ENCODE assay signal across 14 cellular contexts in genomic region chr19:45599286-45599685, GRCh38. TPM values are rescaled to one million over a fixed set of nuclear protein-coding genes. Genes with fewer than 3 reads are reported as not detected.
DNase-seq lines count a peak whose midpoint lies in the region; ATAC-seq and TF ChIP-seq lines count a peak whose summit lies in the region.
"Had no signal": no experiment of that assay in that cellular context is flagged by ENCODE, and none has a peak within 500 bp of the region (broad histone marks: within the 10 kb centered on the region; RNA-seq: fewer than 3 reads in every experiment).

No MANE protein-coding gene starts in this region.

- H3K27me3 Mint-ChIP-seq in activated CD4-positive, alpha-beta memory T cell treated with anti-CD3 and anti-CD28 coated beads, Interleukin-2, amount 10 ng/mL, durations not matched to agents 7 days and 5 days: peaks cover 79% of the 10 kb centered on the region

- H3K36me3 ChIP-seq in psoas muscle (ENCODE audit: insufficient read depth in 1 of 2, low read depth in 1 of 2): no peaks in the 10 kb centered on the region
- H3K36me3 ChIP-seq: prostate gland had no signal

- H3K4me1 Mint-ChIP-seq in activated CD4-positive, alpha-beta memory T cell treated with anti-CD3 and anti-CD28 coated beads, Interleukin-2, amount 10 ng/mL, durations not matched to agents 7 days and 5 days: peaks cover 22% of the 10 kb centered on the region

- H3K4me1 ChIP-seq in psoas muscle: peaks cover 7% of the 10 kb centered on the region
- H3K4me1 ChIP-seq: prostate gland had no signal

- TF ChIP-seq CTCF in coronary artery (IDR thresholded peaks at IDR 0.05) (no peak), psoas muscle (IDR thresholded peaks at IDR 0.05) (no peak)

- H3K4me3 ChIP-seq in coronary artery (peak overlapping the region; percentile 35), psoas muscle (peak overlapping the region; percentile 65)
- H3K4me3 ChIP-seq: hepatocyte, prostate gland had no signal

- peak in 1 of 4 donors; percentile 26 for ATAC-seq in psoas muscle

- no peaks in the 10 kb centered on the region for H3K9me3 Mint-ChIP-seq in activated CD4-positive, alpha-beta memory T cell treated with anti-CD3 and anti-CD28 coated beads, Interleukin-2, amount 10 ng/mL, durations not matched to agents 7 days and 5 days
- H3K9me3 Mint-ChIP-seq: activated T-cell treated with anti-CD3 and anti-CD28 coated beads, Interleukin-2, amount 50 U/mL, for 24 hours; mesothelial cell of epicardium had no signal

- peaks cover 0 to 85% (median 29%) of the 10 kb centered on the region in 3 donors for H3K27me3 ChIP-seq in psoas muscle (ENCODE audit: insufficient read depth in 3 of 3, low read length in 2 of 3)

- peak overlapping the region in 1 of 2 donors; percentile 38 for H3K27ac ChIP-seq in coronary artery
- H3K27ac ChIP-seq in psoas muscle: no peak overlapping the region
- H3K27ac ChIP-seq: hepatocyte had no signal

- POLR2A ChIA-PET in activated CD4-positive, alpha-beta memory T cell treated with anti-CD3 and anti-CD28 coated beads, Interleukin-2, amount 10 ng/mL, durations not matched to agents 7 days and 5 days (lab: Charles Lee): interaction anchor here (1.3 kb wide), 1 partner anchor 43 kb away, joined by 8 read pairs; no protein-coding TSS in a partner anchor

- intact Hi-C loops in psoas muscle (cut with DNase I): no loop called here

- no peak overlapping the region for H3K27ac Mint-ChIP-seq in activated CD4-positive, alpha-beta memory T cell treated with anti-CD3 and anti-CD28 coated beads, Interleukin-2, amount 10 ng/mL, durations not matched to agents 7 days and 5 days
- H3K27ac Mint-ChIP-seq: mesothelial cell of epicardium had no signal

- no peaks in the 10 kb centered on the region for H3K36me3 Mint-ChIP-seq in activated CD4-positive, alpha-beta memory T cell treated with anti-CD3 and anti-CD28 coated beads, Interleukin-2, amount 10 ng/mL, durations not matched to agents 7 days and 5 days (ENCODE audit: low read depth)
- H3K36me3 Mint-ChIP-seq: mesothelial cell of epicardium had no signal

- CTCF ChIA-PET in activated CD4-positive, alpha-beta memory T cell treated with anti-CD3 and anti-CD28 coated beads, Interleukin-2, amount 10 ng/mL, durations not matched to agents 7 days and 5 days (lab: Charles Lee): interaction anchor here (0.9 kb wide), 1 partner anchor 40 kb away, joined by 4 read pairs; the partner anchor contains the start of gene EML2

- no peak overlapping the region for H3K4me3 Mint-ChIP-seq in activated CD4-positive, alpha-beta memory T cell treated with anti-CD3 and anti-CD28 coated beads, Interleukin-2, amount 10 ng/mL, durations not matched to agents 7 days and 5 days
- H3K4me3 Mint-ChIP-seq: mesothelial cell of epicardium had no signal

- H3K9me3 ChIP-seq in psoas muscle: no peaks in the 10 kb centered on the region
- H3K9me3 ChIP-seq: prostate gland had no signal

- DNase-seq in NCI-H1436 treated with DMSO at 0.1 percent for 48 hours (lab: John Stamatoyannopoulos, UW) (peak; percentile 4), NCI-H1436 (lab: John Stamatoyannopoulos, UW) (no peak), coronary artery (ENCODE audit: low spot score) (no peak), psoas muscle (no peak), T-helper 2 cell (no peak)
- DNase-seq in activated CD4-positive, alpha-beta memory T cell treated with anti-CD3 and anti-CD28 coated beads, Interleukin-2, amount 10 ng/mL, durations not matched to agents 7 days and 5 days: no peak
- DNase-seq: 8988T; activated T-cell treated with anti-CD3 and anti-CD28 coated beads, Interleukin-2, amount 50 U/mL, for 24 hours; GOT3; stimulated activated CD4-positive, alpha-beta T cell treated with anti-CD3 and anti-CD28 coated beads, Interleukin-4, amount 100 ng/mL, for 24 hours had no signal

- 4 to 11% (median 5%) methylated on average over 12 to 13 of the region's 13 CpGs for WGBS in psoas muscle, 3 donors

RNA-seq across cellular contexts. Expression of gene GPR4, which starts 2.7 kb away (rescaled TPM):
- total RNA-seq in psoas muscle: 1 to 10 TPM; 3.0 to 7.5 (median 3.9) TPM
- polyA plus RNA-seq in psoas muscle: 1 to 10 TPM; 1.6 to 2.6 (median 2.4) TPM
- total RNA-seq in activated CD4-positive, alpha-beta memory T cell treated with anti-CD3 and anti-CD28 coated beads, Interleukin-2, amount 10 ng/mL, durations not matched to agents 7 days and 5 days: not detected
- total RNA-seq: hepatocyte, HT-29, mesothelial cell of epicardium had no signal

RNA-seq across cellular contexts. Expression of gene OPA3, which starts 14.7 kb away (rescaled TPM):
- total RNA-seq in psoas muscle: 10 to 100 TPM; 14.0 to 27.6 (median 17.6) TPM
- 10 to 100 TPM in 2 of 3 donors, 1 to 10 TPM in 1; 9.1 to 15.8 (median 12.4) TPM for polyA plus RNA-seq in psoas muscle
- total RNA-seq in activated CD4-positive, alpha-beta memory T cell treated with anti-CD3 and anti-CD28 coated beads, Interleukin-2, amount 10 ng/mL, durations not matched to agents 7 days and 5 days: 10 to 100 TPM; 12.0 to 12.9 TPM

RNA-seq across cellular contexts. Expression of gene EML2, which starts 39.9 kb away (rescaled TPM):
- total RNA-seq in psoas muscle: 10 to 100 TPM; 10.4 to 31.1 (median 18.3) TPM
- 1 to 10 TPM; 6.2 to 8.3 (median 6.7) TPM for polyA plus RNA-seq in psoas muscle
- total RNA-seq in activated CD4-positive, alpha-beta memory T cell treated with anti-CD3 and anti-CD28 coated beads, Interleukin-2, amount 10 ng/mL, durations not matched to agents 7 days and 5 days: 100 to 1,000 TPM; 136 to 146 TPM

Comparison
In these comparisons a context has a peak if more than half of its experiments do, and no peak if none do; other contexts are left out.
1. RNA of gene GPR4, which starts 2.7 kb away (total RNA-seq): 3.0 to 7.5 TPM in psoas muscle; not detected in activated CD4-positive, alpha-beta memory T cell treated with anti-CD3 and anti-CD28 coated beads, Interleukin-2, amount 10 ng/mL, durations not matched to agents 7 days and 5 days; every median in the first group is over 4 times any median in the second.
2. RNA of gene EML2, which starts 39.9 kb away (total RNA-seq): 136 to 146 TPM in activated CD4-positive, alpha-beta memory T cell treated with anti-CD3 and anti-CD28 coated beads, Interleukin-2, amount 10 ng/mL, durations not matched to agents 7 days and 5 days; 10.4 to 31.1 TPM in psoas muscle; every median in the first group is over 4 times any median in the second.